ENCODE assay signal across 22 cellular contexts in the genomic region with DNA sequence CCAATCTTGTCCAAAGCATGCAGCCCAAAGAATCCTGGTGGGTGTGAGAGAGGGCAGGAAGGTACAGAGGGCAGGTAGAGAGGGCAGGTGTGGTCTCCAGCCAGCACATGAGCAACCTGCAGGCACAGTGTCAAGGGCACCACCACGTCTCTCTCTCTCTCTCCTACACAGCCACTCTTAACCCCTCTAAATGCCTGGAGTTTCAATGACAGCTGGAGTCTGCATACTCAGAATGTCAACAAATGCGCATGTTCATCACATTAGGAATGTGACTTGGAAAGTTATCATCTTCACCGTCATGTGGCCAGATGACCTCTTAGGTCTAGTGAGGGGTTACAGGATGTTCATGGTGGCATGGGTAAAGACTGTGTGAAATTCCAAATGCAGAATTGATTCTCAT.
"Had no signal": no experiment of that assay in that cellular context is flagged by ENCODE, and none has a peak within 500 bp of the region (broad histone marks: within the 10 kb centered on the region; RNA-seq: fewer than 3 reads in every experiment).

No MANE protein-coding gene starts in this region.

- ATAC-seq: effector memory CD8-positive, alpha-beta T cell; gastroesophageal sphincter; left lobe of liver; mucosa of descending colon; naive thymus-derived CD8-positive, alpha-beta T cell; psoas muscle; right lobe of liver; stimulated activated naive B cell treated with anti-CD40 and anti-IgM and Interleukin-4, amounts not matched to agents 10 μg/mL and 1 μg/mL and 100 μg/mL, for 72 hours; stimulated activated naive CD8-positive, alpha-beta T cell treated with anti-CD3 and anti-CD28 coated beads, Interleukin-15, amount 100 ng/mL, for 72 hours had no signal

- H3K4me1 Mint-ChIP-seq: naive thymus-derived CD8-positive, alpha-beta T cell; stimulated activated naive B cell treated with anti-CD40 and anti-IgM and Interleukin-4, amounts not matched to agents 10 μg/mL and 1 μg/mL and 100 μg/mL, for 72 hours; stimulated activated naive CD8-positive, alpha-beta T cell treated with anti-CD3 and anti-CD28 coated beads, Interleukin-15, amount 100 ng/mL, for 72 hours had no signal

- H3K9me3 Mint-ChIP-seq: dendritic cell treated with granulocyte-macrophage colony-stimulating factor and Interleukin-4, amounts not matched to agents 40 ng/mL and 50 ng/mL, for 4 days; stimulated activated naive B cell treated with anti-CD40 and anti-IgM and Interleukin-4, amounts not matched to agents 10 μg/mL and 1 μg/mL and 100 μg/mL, for 72 hours had no signal

- H3K36me3 Mint-ChIP-seq: naive thymus-derived CD8-positive, alpha-beta T cell; stimulated activated naive B cell treated with anti-CD40 and anti-IgM and Interleukin-4, amounts not matched to agents 10 μg/mL and 1 μg/mL and 100 μg/mL, for 72 hours had no signal

- H3K27me3 ChIP-seq: neutrophil, right lobe of liver, testis, tibial nerve had no signal

- H3K36me3 ChIP-seq: esophagus squamous epithelium, gastroesophageal sphincter, neutrophil, right lobe of liver, spleen, tibial nerve had no signal

- H3K4me3 Mint-ChIP-seq: dendritic cell treated with granulocyte-macrophage colony-stimulating factor and Interleukin-4, amounts not matched to agents 40 ng/mL and 50 ng/mL, for 4 days; effector memory CD8-positive, alpha-beta T cell; naive thymus-derived CD8-positive, alpha-beta T cell; stimulated activated naive B cell treated with anti-CD40 and anti-IgM and Interleukin-4, amounts not matched to agents 10 μg/mL and 1 μg/mL and 100 μg/mL, for 72 hours; stimulated activated naive CD8-positive, alpha-beta T cell treated with anti-CD3 and anti-CD28 coated beads, Interleukin-15, amount 100 ng/mL, for 72 hours had no signal

- DNase-seq: effector memory CD8-positive, alpha-beta T cell; esophagus squamous epithelium; foreskin fibroblast; islet precursor cell; mammary epithelial cell; mucosa of descending colon; naive thymus-derived CD8-positive, alpha-beta T cell; psoas muscle; retina; right lobe of liver; spleen; stimulated activated CD4-positive, alpha-beta T cell treated with anti-CD3 and anti-CD28 coated beads, Interleukin-15, amount 100 ng/mL, for 24 hours; stimulated activated CD4-positive, alpha-beta T cell treated with anti-CD3 and anti-CD28 coated beads, Interleukin-1b, Interleukin-23, amount 100 ng/mL, for 48 hours; stimulated activated CD4-positive, alpha-beta T cell treated with anti-CD3 and anti-CD28 coated beads, Interleukin-4, amount 100 ng/mL, for 24 hours; stimulated activated naive B cell treated with anti-CD40 and anti-IgM and Interleukin-4, amounts not matched to agents 10 μg/mL and 1 μg/mL and 100 μg/mL, for 72 hours; stimulated activated naive CD8-positive, alpha-beta T cell treated with anti-CD3 and anti-CD28 coated beads, Interleukin-15, amount 100 ng/mL, for 72 hours; testis had no signal

- H3K9me3 ChIP-seq: esophagus squamous epithelium, gastroesophageal sphincter, mucosa of descending colon, neutrophil, psoas muscle, right lobe of liver, spleen, testis, tibial nerve had no signal

- H3K27ac Mint-ChIP-seq: dendritic cell treated with granulocyte-macrophage colony-stimulating factor and Interleukin-4, amounts not matched to agents 40 ng/mL and 50 ng/mL, for 4 days; effector memory CD8-positive, alpha-beta T cell; naive thymus-derived CD8-positive, alpha-beta T cell; stimulated activated naive B cell treated with anti-CD40 and anti-IgM and Interleukin-4, amounts not matched to agents 10 μg/mL and 1 μg/mL and 100 μg/mL, for 72 hours; stimulated activated naive CD8-positive, alpha-beta T cell treated with anti-CD3 and anti-CD28 coated beads, Interleukin-15, amount 100 ng/mL, for 72 hours had no signal

- H3K27me3 Mint-ChIP-seq: effector memory CD8-positive, alpha-beta T cell; stimulated activated naive CD8-positive, alpha-beta T cell treated with anti-CD3 and anti-CD28 coated beads, Interleukin-15, amount 100 ng/mL, for 72 hours had no signal

- H3K4me1 ChIP-seq: esophagus squamous epithelium, psoas muscle, right lobe of liver, spleen, testis had no signal

- H3K27ac ChIP-seq: esophagus squamous epithelium, gastroesophageal sphincter, neutrophil, psoas muscle, right lobe of liver, spleen, testis, tibial nerve had no signal

- H3K4me3 ChIP-seq: esophagus squamous epithelium, gastroesophageal sphincter, mucosa of descending colon, psoas muscle, right lobe of liver, spleen, testis, tibial nerve had no signal
